In genomic region chr20:24492698-24493097, GRCh38 we compare ENCODE assay signal across 1 cellular context.
TF ChIP-seq lines count a peak whose summit lies in the region.

No MANE protein-coding gene starts in this region.

TF ChIP-seq in GM23338, 12 proteins besides CTCF, POLR2A, EP300 and RAD21 (continued from another document):
- no peak for TF ChIP-seq ZNF462 (CRISPR knock-in tag; IDR thresholded peaks at IDR 0.05)
- TF ChIP-seq ETS1 (IDR thresholded peaks at IDR 0.05) = no peak
- TF ChIP-seq CREB1 (CRISPR knock-in tag; IDR thresholded peaks at IDR 0.05; ENCODE audit: low read depth) = no peak
